27 cellular contexts compared by ENCODE assay signal in the genomic region with DNA sequence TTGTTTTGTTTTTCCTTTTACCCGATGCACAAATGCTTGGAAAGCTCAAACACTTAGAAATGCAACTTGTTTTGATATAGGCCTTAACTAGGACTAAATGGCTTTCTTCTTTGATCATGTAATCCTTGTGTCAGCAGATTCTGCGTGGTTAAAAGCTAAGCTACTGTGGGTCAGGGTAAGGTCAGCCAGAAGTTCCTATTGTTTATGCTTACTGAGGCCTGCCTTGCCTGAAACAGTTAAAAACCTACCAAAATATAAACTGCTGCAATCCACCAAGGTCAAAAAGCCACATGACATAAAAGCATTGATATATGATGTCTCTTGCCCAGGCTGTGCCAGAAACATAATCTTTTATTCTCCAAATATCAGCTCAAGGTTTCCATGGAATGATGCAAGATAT.
A peak's percentile ranks its signal among the peaks of the same experiment; 100 is the strongest.
DNase-seq lines count a peak whose midpoint lies in the region; ATAC-seq, FAIRE-seq and TF ChIP-seq lines count a peak whose summit lies in the region.
"Had no signal": no experiment of that assay in that cellular context is flagged by ENCODE, and none has a peak within 500 bp of the region (broad histone marks: within the 10 kb centered on the region; RNA-seq: fewer than 3 reads in every experiment).

No MANE protein-coding gene starts in this region.

- H2AFZ ChIP-seq in HepG2 (ENCODE audit: low read length) (no peak overlapping the region), mesenchymal stem cell (ENCODE audit: low read depth, low read length) (no peak overlapping the region), hepatocyte (no peak overlapping the region)

- H4K20me1 ChIP-seq in HepG2 (ENCODE audit: insufficient read depth, low read length) (no peaks in the 10 kb centered on the region), hepatocyte (ENCODE audit: insufficient read depth, poor library complexity, severe bottlenecking) (no peaks in the 10 kb centered on the region)

- H2BK12ac ChIP-seq in mesenchymal stem cell (ENCODE audit: low read length in 2 of 2): no peak overlapping the region

- H3K27ac ChIP-seq in liver (ENCODE audit: low read depth in 1 of 2, low read length in 2 of 2): no peak overlapping the region
- no peak overlapping the region for H3K27ac ChIP-seq in HepG2 (ENCODE audit: extremely low read length, insufficient read depth, low read length)
- H3K27ac ChIP-seq in mesenchymal stem cell (ENCODE audit: low read length, poor library complexity, severe bottlenecking): no peak overlapping the region
- H3K27ac ChIP-seq in hepatocyte: no peak overlapping the region
- H3K27ac ChIP-seq: adrenal gland, left lung, stomach, transverse colon had no signal

- no peak overlapping the region for H3K14ac ChIP-seq in mesenchymal stem cell (ENCODE audit: low read length in 2 of 2)

- CTCF ChIA-PET in HepG2 (lab: Yijun Ruan, JAX; ENCODE audit: low intra/inter-chr PET ratio, low total read pairs): no interaction called here

- WGBS in liver: 12% methylated on average over 2 of the region's 2 CpGs
- WGBS in HepG2 (ENCODE audit: low lambda C conversion rate): 4% methylated on average over 2 of the region's 2 CpGs
- 0% methylated on average over 1 of the region's 2 CpGs for WGBS in mesenchymal stem cell
- WGBS in hepatocyte (ENCODE audit: low lambda C conversion rate, missing lambda C conversion rate): 26% methylated on average over 2 of the region's 2 CpGs

- no peak for TF ChIP-seq EP300 in HepG2 (IDR thresholded peaks at IDR 0.05; ENCODE audit: low read depth in 2 of 2, low read length in 2 of 2)
- TF ChIP-seq EP300 in HepG2 (CRISPR knock-in tag; IDR thresholded peaks at IDR 0.05; ENCODE audit: borderline replicate concordance): no peak

- TF ChIP-seq CTCF in liver (IDR thresholded peaks at IDR 0.05; ENCODE audit: low read depth, low read length, missing input control): no peak
- no peak for TF ChIP-seq CTCF in HepG2 (CRISPR knock-in tag; IDR thresholded peaks at IDR 0.05)
- TF ChIP-seq CTCF in hepatocyte (IDR thresholded peaks at IDR 0.05; ENCODE audit: poor library complexity): no peak

- no peaks in the 10 kb centered on the region for H3K4me1 ChIP-seq in liver (ENCODE audit: control insufficient read depth in 4 of 4, insufficient read depth in 4 of 4, low read length in 3 of 4)
- H3K4me1 ChIP-seq in HepG2 (ENCODE audit: insufficient read depth, low read length): no peaks in the 10 kb centered on the region
- H3K4me1 ChIP-seq in mesenchymal stem cell (ENCODE audit: control insufficient read depth, insufficient read depth, low read depth, low read length): no peaks in the 10 kb centered on the region
- H3K4me1 ChIP-seq in hepatocyte (ENCODE audit: insufficient read depth): no peaks in the 10 kb centered on the region
- H3K4me1 ChIP-seq: adrenal gland, left lung, stomach, transverse colon had no signal

- no peaks in the 10 kb centered on the region for H3K27me3 ChIP-seq in liver (ENCODE audit: control insufficient read depth in 4 of 4, insufficient read depth in 4 of 4, low read length in 3 of 4)
- no peaks in the 10 kb centered on the region for H3K27me3 ChIP-seq in HepG2 (ENCODE audit: control insufficient read depth in 1 of 2, insufficient read depth in 2 of 2, low read length in 2 of 2)
- no peaks in the 10 kb centered on the region for H3K27me3 ChIP-seq in mesenchymal stem cell (ENCODE audit: control insufficient read depth in 1 of 2, insufficient read depth in 1 of 2, low read length in 2 of 2)
- no peaks in the 10 kb centered on the region for H3K27me3 ChIP-seq in hepatocyte
- H3K27me3 ChIP-seq: adrenal gland, left lung, stomach, transverse colon had no signal

- no peak overlapping the region for H4K8ac ChIP-seq in mesenchymal stem cell (ENCODE audit: low read length)

- no peak overlapping the region for H3K4ac ChIP-seq in mesenchymal stem cell (ENCODE audit: low read depth in 1 of 2, low read length in 2 of 2)

- in situ Hi-C loops in HepG2 (cut with HindIII; ENCODE audit: extremely low pct_ligation_motif_present, low pct_unique_long_range_greater_than_20kb): no loop called here

- POLR2A ChIA-PET in HepG2 (lab: Yijun Ruan, JAX): no interaction called here

- H3K79me1 ChIP-seq in mesenchymal stem cell (replicated peaks; ENCODE audit: low read length, poor library complexity, severe bottlenecking): no peaks in the 10 kb centered on the region

- no TSS peak for BruUV-seq in HepG2 (replicated peaks; lab: Mats Ljungman, UMichigan)

- H2BK15ac ChIP-seq in mesenchymal stem cell (ENCODE audit: low read depth, poor library complexity, severe bottlenecking): no peak overlapping the region

- H4K91ac ChIP-seq in mesenchymal stem cell (ENCODE audit: low read length): no peak overlapping the region

- H3K9me2 ChIP-seq in hepatocyte (replicated peaks; ENCODE audit: insufficient read depth): peaks cover 4% of the 10 kb centered on the region

- no peaks in the 10 kb centered on the region for H3K9me3 ChIP-seq in liver (ENCODE audit: control insufficient read depth in 4 of 4, low read length in 3 of 4)
- no peaks in the 10 kb centered on the region; the same call in 1 of the 2 replicates for H3K9me3 ChIP-seq in HepG2 (ENCODE audit: low read length)
- H3K9me3 ChIP-seq in mesenchymal stem cell (ENCODE audit: control insufficient read depth, low read length): no peaks in the 10 kb centered on the region
- no peaks in the 10 kb centered on the region for H3K9me3 ChIP-seq in hepatocyte (ENCODE audit: low read depth)
- H3K9me3 ChIP-seq: adrenal gland, left lung, stomach, transverse colon had no signal

- H3K4me2 ChIP-seq in HepG2 (ENCODE audit: low read depth, low read length) (no peak overlapping the region), mesenchymal stem cell (ENCODE audit: low read length, poor library complexity, severe bottlenecking) (no peak overlapping the region), hepatocyte (no peak overlapping the region)

- no peak overlapping the region for H2BK5ac ChIP-seq in mesenchymal stem cell (ENCODE audit: low read depth, low read length, poor library complexity, severe bottlenecking)

- no peak overlapping the region for H3K18ac ChIP-seq in mesenchymal stem cell (ENCODE audit: low read depth in 1 of 2, low read length in 2 of 2)

- ATAC-seq in HepG2: no peak
- no peak for ATAC-seq in GM18502 (IDR thresholded peaks at IDR 0.05; ENCODE audit: poor library complexity, unreplicated experiment)
- ATAC-seq: activated CD4-positive, alpha-beta T cell treated with anti-CD3 and anti-CD28 coated beads for 36 hours; activated T-cell treated with anti-CD3 and anti-CD28 coated beads, Interleukin-2, amount 50 U/mL, for 4 hours; CD8-positive, alpha-beta T cell; K562; left lung; SK-N-SH treated with all-trans-retinoic acid at 6 μM for 48 hours had no signal

- TF ChIP-seq POLR2A in HepG2 (IDR thresholded peaks at IDR 0.05; ENCODE audit: insufficient read depth in 1 of 2, low read depth in 2 of 2, low read length in 2 of 2): no peak

- H2AK5ac ChIP-seq in mesenchymal stem cell (ENCODE audit: low read length, severe bottlenecking): no peak overlapping the region

- FAIRE-seq in HepG2 (lab: Jason Lieb, UNC) (no peak), endometrium (lab: Jason Lieb, UNC) (peak; percentile 77)
- FAIRE-seq: H1, K562 had no signal

- no peak overlapping the region for H2BK120ac ChIP-seq in mesenchymal stem cell (ENCODE audit: low read depth, low read length)

- no peak for DNase-seq in HepG2 (ENCODE audit: low spot score)
- peak; percentile 13 for DNase-seq in mesenchymal stem cell
- DNase-seq in hepatocyte (ENCODE audit: low spot score): no peak
- DNase-seq in NCI-H226: no peak
- DNase-seq in cardiac septum (ENCODE audit: low spot score): no peak
- DNase-seq: 8988T; activated CD4-positive, alpha-beta T cell treated with anti-CD3 and anti-CD28 coated beads for 36 hours; activated naive CD4-positive, alpha-beta T cell; activated T-cell treated with anti-CD3 and anti-CD28 coated beads, Interleukin-2, amount 50 U/mL, for 4 hours; AML-193; CD8-positive, alpha-beta T cell; DMS53; endodermal cell; GDM1; head of caudate nucleus; left lung; NCI-H1694 treated with DMSO at 0.1 percent for 48 hours; NCI-H69; stomach; transverse colon had no signal

- intact Hi-C loops in HepG2 (cut with micrococcal nuclease; ENCODE audit: unreplicated experiment) (no loop called here), cardiac septum (cut with DNase I) (no loop called here)

- H3K4me3 ChIP-seq in liver (ENCODE audit: low read depth in 1 of 3, low read length in 3 of 3): no peak overlapping the region
- no peak overlapping the region for H3K4me3 ChIP-seq in HepG2 (replicated peaks in 1 of 3; ENCODE audit: insufficient read depth in 1 of 3, low read depth in 2 of 3, low read length in 3 of 3)
- no peak overlapping the region for H3K4me3 ChIP-seq in mesenchymal stem cell (ENCODE audit: insufficient read depth in 1 of 2, low read depth in 1 of 2, low read length in 2 of 2)
- no peak overlapping the region for H3K4me3 ChIP-seq in hepatocyte
- H3K4me3 ChIP-seq: adrenal gland, K562, left lung, stomach, transverse colon had no signal

- no peak overlapping the region for H3K23ac ChIP-seq in mesenchymal stem cell (ENCODE audit: low read length in 2 of 2)

- H3K36me3 ChIP-seq in liver (ENCODE audit: control insufficient read depth in 4 of 4, insufficient read depth in 3 of 4, low read depth in 1 of 4, low read length in 3 of 4) (no peaks in the 10 kb centered on the region), HepG2 (replicated peaks in 1 of 2; ENCODE audit: control insufficient read depth in 1 of 2, insufficient read depth in 2 of 2, low read length in 2 of 2) (no peaks in the 10 kb centered on the region), mesenchymal stem cell (ENCODE audit: control insufficient read depth in 1 of 2, insufficient read depth in 2 of 2, low read depth in 1 of 2, low read length in 2 of 2) (no peaks in the 10 kb centered on the region), hepatocyte (replicated peaks; ENCODE audit: insufficient read depth, low read depth) (no peaks in the 10 kb centered on the region)
- H3K36me3 ChIP-seq: adrenal gland, left lung, stomach, transverse colon had no signal

- no peak overlapping the region for H3K9ac ChIP-seq in liver (ENCODE audit: low read depth in 1 of 2, low read length in 2 of 2)
- no peak overlapping the region for H3K9ac ChIP-seq in HepG2 (ENCODE audit: insufficient read depth, low read depth, low read length)
- H3K9ac ChIP-seq in mesenchymal stem cell (ENCODE audit: low read length): no peak overlapping the region

- TF ChIP-seq RAD21 in liver (IDR thresholded peaks at IDR 0.05) (no peak), HepG2 (CRISPR knock-in tag; IDR thresholded peaks at IDR 0.05) (no peak)

- H3K79me2 ChIP-seq in HepG2 (ENCODE audit: insufficient read depth, low read length) (no peaks in the 10 kb centered on the region), hepatocyte (no peaks in the 10 kb centered on the region)

TF ChIP-seq in HepG2, 621 proteins besides CTCF, POLR2A, EP300 and RAD21:
- TF ChIP-seq ZNF235 (CRISPR knock-in tag; IDR thresholded peaks at IDR 0.05; ENCODE audit: borderline replicate concordance): no peak
